ENCODE assay signal across 17 cellular contexts in the genomic region with DNA sequence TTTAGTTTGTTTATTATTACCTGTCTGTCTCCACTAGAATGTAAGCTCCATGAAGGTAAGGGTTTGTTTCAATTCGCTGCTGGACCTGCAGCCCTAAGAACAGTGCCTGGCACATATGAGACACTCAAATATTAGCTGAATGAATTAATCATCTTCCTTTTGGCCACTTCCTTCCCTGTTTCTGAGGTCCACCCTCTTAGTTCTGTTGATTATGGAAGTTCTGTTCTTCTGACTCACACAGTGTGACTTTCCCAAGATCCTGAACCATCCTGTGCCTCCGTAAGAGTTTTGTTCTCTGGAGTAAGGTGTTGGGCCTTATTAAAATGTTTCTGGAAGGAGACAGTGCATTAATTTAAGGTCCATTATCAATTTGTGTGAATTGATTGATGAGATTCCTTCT. TPM values are rescaled to one million over a fixed set of nuclear protein-coding genes. Genes with fewer than 3 reads are reported as not detected.
DNase-seq lines count a peak whose midpoint lies in the region; FAIRE-seq and TF ChIP-seq lines count a peak whose summit lies in the region.
"Had no signal": no experiment of that assay in that cellular context is flagged by ENCODE, and none has a peak within 500 bp of the region (broad histone marks: within the 10 kb centered on the region; RNA-seq: fewer than 3 reads in every experiment).

No MANE protein-coding gene starts in this region.

- H3K4me1 ChIP-seq in BE2C: no peaks in the 10 kb centered on the region

- H3K36me3 ChIP-seq in bronchial epithelial cell (ENCODE audit: control insufficient read depth, insufficient read depth, low read length) (no peaks in the 10 kb centered on the region), BE2C (no peaks in the 10 kb centered on the region)
- H3K36me3 ChIP-seq: BLaER1 treated with 17β-estradiol and CSF1 and Interleukin-3, amounts not matched to agents 10 nM and 100 nM had no signal

- H3K27me3 ChIP-seq in bronchial epithelial cell (ENCODE audit: control insufficient read depth, insufficient read depth, low read length) (no peaks in the 10 kb centered on the region), BE2C (peaks cover 12% of the 10 kb centered on the region)
- H3K27me3 ChIP-seq: BLaER1 treated with 17β-estradiol and CSF1 and Interleukin-3, amounts not matched to agents 10 nM and 100 nM had no signal

- H3K4me3 ChIP-seq in bronchial epithelial cell (ENCODE audit: low read depth, low read length): no peak overlapping the region
- H3K4me3 ChIP-seq in BE2C (ENCODE audit: low read depth, low read length): no peak overlapping the region
- H3K4me3 ChIP-seq: BLaER1 treated with 17β-estradiol and CSF1 and Interleukin-3, amounts not matched to agents 10 nM and 100 nM had no signal

- no peak for FAIRE-seq in bronchial epithelial cell (lab: Jason Lieb, UNC)
- no peak for FAIRE-seq in HTR-8/SVneo (lab: Jason Lieb, UNC)
- FAIRE-seq: G401.6, GM12892, GM19239, H54 had no signal

- DNase-seq in EH (ENCODE audit: low read depth) (peak; percentile 39), HT1080 (ENCODE audit: low read depth) (peak; percentile 53), bronchial epithelial cell (ENCODE audit: low read depth) (peak; percentile 82), kidney tubule cell (ENCODE audit: low spot score) (peak; percentile 28), HTR-8/SVneo (ENCODE audit: insufficient read length, low spot score) (no peak), GM10266 (ENCODE audit: extremely low spot score) (no peak), BE2C (no peak)
- DNase-seq: 8988T; AML-193; CD4-positive, CD25-positive, alpha-beta regulatory T cell; DMS53; IMR-90 had no signal

- no peaks in the 10 kb centered on the region; the same call in 1 of the 2 replicates for H3K9me3 ChIP-seq in BE2C

- TF ChIP-seq CTCF in bronchial epithelial cell (IDR thresholded peaks at IDR 0.05; ENCODE audit: insufficient read depth, low read length, severe bottlenecking): no peak
- no peak for TF ChIP-seq CTCF in GM10266 (IDR thresholded peaks at IDR 0.05; ENCODE audit: control insufficient read depth, insufficient read depth, low read depth, missing control alignments)
- no peak for TF ChIP-seq CTCF in BE2C (IDR thresholded peaks at IDR 0.05; ENCODE audit: low read depth, low read length)

RNA-seq across cellular contexts. Expression of a gene that starts 40.5 kb away (rescaled TPM):
- total RNA-seq in HT1080 (2014; rRNA removed; shearing (Covaris generic)): not detected in 2 replicates
- polyA plus RNA-seq in HT1080 (2015; cell fraction: cytosol; rRNA removed): not detected in 2 replicates
- polyA plus RNA-seq in HT1080 (2015; cell fraction: nucleus; rRNA removed): not detected in 2 replicates
- 0.13 TPM in 1 of 2 replicates, not detected in the other for total RNA-seq in bronchial epithelial cell
- polyA plus RNA-seq in BE2C (2012; ENCODE audit: insufficient read depth, insufficient read length, low read depth): 1.8 TPM
- total RNA-seq: CD4-positive, CD25-positive, alpha-beta regulatory T cell; IMR-90 had no signal
- polyA plus RNA-seq: CD4-positive, CD25-positive, alpha-beta regulatory T cell; IMR-90 had no signal

Comparison
In these comparisons a context has a peak if more than half of its experiments do, and no peak if none do; other contexts are left out.
1. DNase-seq: peak in EH (single experiment), HT1080 (single experiment), bronchial epithelial cell (single experiment) and kidney tubule cell (single experiment); none in HTR-8/SVneo (single experiment), GM10266 (single experiment) and BE2C (single experiment).